Comparison of ENCODE assay signal across 28 cellular contexts in genomic region chr1:165880993-165881392, GRCh38.
"Had no signal": no experiment of that assay in that cellular context is flagged by ENCODE, and none has a peak within 500 bp of the region (broad histone marks: within the 10 kb centered on the region; RNA-seq: fewer than 3 reads in every experiment).

No MANE protein-coding gene starts in this region.

- H3K9me3 ChIP-seq: esophagus squamous epithelium, left lung, mucosa of descending colon, prostate gland, right atrium auricular region, testis, tibial artery, upper lobe of left lung had no signal

- H3K36me3 Mint-ChIP-seq: natural killer cell treated with Interleukin-12 subunit alpha and Interleukin-12 subunit beta and Interleukin-15 and Interleukin-18, amount 100 ng/mL, for 72 hours; stimulated activated effector memory CD8-positive, alpha-beta T cell treated with anti-CD3 and anti-CD28 coated beads, Interleukin-12 subunit alpha, Interleukin-12 subunit beta, amount 100 ng/mL, for 72 hours had no signal

- DNase-seq: effector memory CD8-positive, alpha-beta T cell; erythroblast; esophagus squamous epithelium; foreskin melanocyte; glutamatergic neuron; heart right ventricle; hippocampal formation; left cardiac atrium; left lung; mesenchymal stem cell; mucosa of descending colon; naive B cell; sigmoid colon; stimulated activated CD4-positive, alpha-beta T cell treated with anti-CD3 and anti-CD28 coated beads, Interleukin-2, amount 100 ng/mL, for 24 hours; stimulated activated CD4-positive, alpha-beta T cell treated with anti-CD3 and anti-CD28 coated beads, Interleukin-4, amount 100 ng/mL, for 24 hours; stimulated activated naive CD8-positive, alpha-beta T cell treated with anti-CD3 and anti-CD28 coated beads, Interleukin-15, Interleukin-2, amounts not matched to agents 100 U/mL and 50 U/mL, for 24 hours; substantia nigra; testis; tibial artery; upper lobe of left lung had no signal

- H3K9me3 Mint-ChIP-seq: effector memory CD8-positive, alpha-beta T cell; natural killer cell treated with Interleukin-12 subunit alpha and Interleukin-12 subunit beta and Interleukin-15 and Interleukin-18, amount 100 ng/mL, for 72 hours; stimulated activated effector memory CD8-positive, alpha-beta T cell treated with anti-CD3 and anti-CD28 coated beads, Interleukin-12 subunit alpha, Interleukin-12 subunit beta, amount 100 ng/mL, for 72 hours had no signal

- H3K4me3 Mint-ChIP-seq: effector memory CD8-positive, alpha-beta T cell; mesothelial cell of epicardium; naive B cell; natural killer cell treated with Interleukin-12 subunit alpha and Interleukin-12 subunit beta and Interleukin-15 and Interleukin-18, amount 100 ng/mL, for 72 hours; neural crest cell; stimulated activated effector memory CD8-positive, alpha-beta T cell treated with anti-CD3 and anti-CD28 coated beads, Interleukin-12 subunit alpha, Interleukin-12 subunit beta, amount 100 ng/mL, for 72 hours had no signal

- H3K4me1 ChIP-seq: parathyroid adenoma, testis had no signal

- H3K36me3 ChIP-seq: esophagus squamous epithelium, heart right ventricle, left lung, prostate gland, right atrium auricular region, sigmoid colon, tibial artery, upper lobe of left lung had no signal

- H3K27me3 Mint-ChIP-seq: effector memory CD8-positive, alpha-beta T cell; naive B cell; natural killer cell treated with Interleukin-12 subunit alpha and Interleukin-12 subunit beta and Interleukin-15 and Interleukin-18, amount 100 ng/mL, for 72 hours had no signal

- ATAC-seq: effector memory CD8-positive, alpha-beta T cell; heart right ventricle; left cardiac atrium; left lung; mucosa of descending colon; natural killer cell treated with Interleukin-12 subunit alpha and Interleukin-12 subunit beta and Interleukin-15 and Interleukin-18, amount 100 ng/mL, for 72 hours; stimulated activated effector memory CD8-positive, alpha-beta T cell treated with anti-CD3 and anti-CD28 coated beads, Interleukin-12 subunit alpha, Interleukin-12 subunit beta, amount 100 ng/mL, for 72 hours; stimulated activated naive CD8-positive, alpha-beta T cell treated with anti-CD3 and anti-CD28 coated beads, Interleukin-15, Interleukin-2, amounts not matched to agents 100 U/mL and 50 U/mL, for 24 hours had no signal

- H3K27ac Mint-ChIP-seq: effector memory CD8-positive, alpha-beta T cell; mesothelial cell of epicardium; natural killer cell treated with Interleukin-12 subunit alpha and Interleukin-12 subunit beta and Interleukin-15 and Interleukin-18, amount 100 ng/mL, for 72 hours; stimulated activated effector memory CD8-positive, alpha-beta T cell treated with anti-CD3 and anti-CD28 coated beads, Interleukin-12 subunit alpha, Interleukin-12 subunit beta, amount 100 ng/mL, for 72 hours had no signal

- H3K27ac ChIP-seq: coronary artery, heart right ventricle, left lung, parathyroid adenoma, right atrium auricular region, sigmoid colon, testis, tibial artery, upper lobe of left lung had no signal

- H3K4me3 ChIP-seq: coronary artery, esophagus squamous epithelium, heart right ventricle, left lung, mucosa of descending colon, prostate gland, right atrium auricular region, sigmoid colon, testis, tibial artery, upper lobe of left lung had no signal

- H3K27me3 ChIP-seq: esophagus squamous epithelium, heart right ventricle, left lung, right atrium auricular region, sigmoid colon, testis, tibial artery, upper lobe of left lung had no signal
